In genomic region chr19:57708641-57709354, GRCh38 we compare ENCODE assay signal across 8 cellular contexts. TPM values are rescaled to one million over a fixed set of nuclear protein-coding genes. Genes with fewer than 3 reads are reported as not detected.
DNase-seq lines count a peak whose midpoint lies in the region; ATAC-seq, FAIRE-seq and TF ChIP-seq lines count a peak whose summit lies in the region.

Gene ZNF154 (minus strand): TSS chr19:57709204. CDS start chr19:57708971, 233 bp downstream.

- H3K9me3 Mint-ChIP-seq in mesothelial cell of epicardium = peaks cover 33% of the 10 kb centered on the region

- DNase-seq in GM12892 (ENCODE audit: insufficient read length) = peak; percentile 36
- peak; percentile 5 for DNase-seq in activated T-cell treated with anti-CD3 and anti-CD28 coated beads for 1 hour (ENCODE audit: low read depth)
- peak; percentile 37 to 70 for DNase-seq in mesothelial cell of epicardium (ENCODE audit: low spot score in 2 of 2, unreplicated experiment in 2 of 2)
- peak in 4 of 6 experiments; percentile 11 to 77 (median 42) for DNase-seq in stimulated activated naive CD4-positive, alpha-beta T cell (lab: John Stamatoyannopoulos, UW)
- no peak for DNase-seq in DMS153 (lab: John Stamatoyannopoulos, UW)
- no peak for DNase-seq in NCI-H1048 (lab: John Stamatoyannopoulos, UW)

- H3K27me3 Mint-ChIP-seq in mesothelial cell of epicardium (ENCODE audit: low read depth) = no peaks in the 10 kb centered on the region

- peaks cover 45% of the 10 kb centered on the region for H3K36me3 Mint-ChIP-seq in mesothelial cell of epicardium

- no peak for TF ChIP-seq CTCF in mesothelial cell of epicardium (IDR thresholded peaks at IDR 0.05; ENCODE audit: unreplicated experiment)

- no peak; the same call in 1 of the 2 replicates for TF ChIP-seq POLR2A in GM12892 (IDR thresholded peaks at IDR 0.05; ENCODE audit: low read depth, low read length)

- peak within 1 kb of the TSS; percentile 92 for H3K4me3 Mint-ChIP-seq in mesothelial cell of epicardium

- H3K27ac Mint-ChIP-seq in mesothelial cell of epicardium = peak within 1 kb of the TSS; percentile 98

- H3K4me1 Mint-ChIP-seq in mesothelial cell of epicardium = peaks cover 21% of the 10 kb centered on the region

- ATAC-seq in esophagus mucosa = peak; percentile 54
- ATAC-seq in GM18502 (IDR thresholded peaks at IDR 0.05; ENCODE audit: poor library complexity, unreplicated experiment) = no peak

- no peak for FAIRE-seq in GM12892 (lab: Jason Lieb, UNC)

RNA-seq across cellular contexts. Expression of gene ZNF154, which starts in this region (rescaled TPM):
- 1.8 TPM for polyA plus RNA-seq in GM12892 (2012; ENCODE audit: missing spikeins)
- total RNA-seq in esophagus mucosa (0.60 TPM), mesothelial cell of epicardium (42.4 to 43.0 TPM (median 42.7 TPM) in 3 replicates)

Comparison
In these comparisons a context has a peak if more than half of its experiments do, and no peak if none do; other contexts are left out.
1. RNA of gene ZNF154 (total RNA-seq): 42.4 to 43.0 TPM in mesothelial cell of epicardium; 0.60 TPM in esophagus mucosa (single experiment); every median in the first group is over 10 times any median in the second.
2. Peak in ATAC-seq in esophagus mucosa; RNA of the gene not detected or under 1 TPM.
3. DNase-seq: peak in GM12892 (single experiment), activated T-cell treated with anti-CD3 and anti-CD28 coated beads for 1 hour (single experiment), mesothelial cell of epicardium (2 of 2) and stimulated activated naive CD4-positive, alpha-beta T cell (4 of 6); none in DMS153 (single experiment) and NCI-H1048 (single experiment).